Comparison of ENCODE assay signal across 27 cellular contexts in the genomic region with DNA sequence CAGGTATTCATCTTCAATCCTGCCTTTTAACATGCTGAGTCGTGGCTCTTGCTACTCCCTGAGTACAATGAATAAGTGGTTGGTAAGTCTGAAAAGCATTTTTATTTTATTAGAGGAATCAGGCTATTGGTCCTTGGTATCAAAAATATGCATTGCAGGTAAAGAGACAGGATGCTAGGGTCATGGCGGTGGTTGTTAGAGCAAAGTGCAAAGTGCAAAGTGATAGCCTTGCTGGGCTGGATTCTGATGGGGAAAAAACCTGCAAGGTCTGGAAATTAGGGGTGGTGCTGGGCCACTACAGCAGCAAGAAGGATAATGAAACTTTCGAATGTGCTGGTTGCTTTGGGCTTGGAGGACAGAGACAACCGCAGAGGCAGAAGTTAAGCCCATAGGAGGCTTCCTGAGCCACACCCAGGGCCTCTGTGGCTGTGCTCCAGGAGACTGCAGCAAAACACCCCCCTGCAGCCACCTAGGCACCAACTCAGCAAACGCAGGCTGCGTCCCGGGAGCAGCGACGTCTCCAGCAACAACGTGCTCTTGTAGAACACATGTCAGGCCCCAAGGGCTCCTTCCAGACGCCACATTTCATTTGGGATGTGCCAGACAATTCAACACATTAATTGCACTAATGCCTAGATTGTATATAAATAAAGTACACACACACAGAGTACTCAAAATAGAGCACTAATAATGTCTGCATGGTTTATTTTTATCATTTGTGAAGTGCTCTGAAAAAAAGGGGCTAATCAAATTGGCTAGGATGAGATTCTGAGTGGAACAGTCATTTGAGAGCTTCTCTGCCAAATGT.
DNase-seq lines count a peak whose midpoint lies in the region; ATAC-seq and TF ChIP-seq lines count a peak whose summit lies in the region.
"Had no signal": no experiment of that assay in that cellular context is flagged by ENCODE, and none has a peak within 500 bp of the region (broad histone marks: within the 10 kb centered on the region; RNA-seq: fewer than 3 reads in every experiment).

No MANE protein-coding gene starts in this region.

- ATAC-seq in Right ventricle myocardium inferior (peak; percentile 75), GM21737 (IDR thresholded peaks at IDR 0.05; ENCODE audit: unreplicated experiment) (no peak), HG03095 (IDR thresholded peaks at IDR 0.05; ENCODE audit: unreplicated experiment) (no peak)
- ATAC-seq: A549; activated CD4-positive, CD25-positive, alpha-beta regulatory T cell treated with anti-CD3 and anti-CD28 coated beads, Interleukin-2, amount 50 U/mL, for 24 hours; activated naive CD4-positive, alpha-beta T cell treated with anti-CD3 and anti-CD28 coated beads, Interleukin-2, amount 50 U/mL, for 72 hours; activated T-cell treated with anti-CD3 and anti-CD28 coated beads, Interleukin-2, amount 50 U/mL, for 72 hours; esophagus mucosa; stimulated activated memory B cell treated with anti-CD40 and anti-IgM and Interleukin-4, amounts not matched to agents 10 μg/mL and 1 μg/mL and 100 μg/mL, for 72 hours had no signal

- H3K27me3 Mint-ChIP-seq in glutamatergic neuron (ENCODE audit: unreplicated experiment) = peaks cover 8% of the 10 kb centered on the region
- H3K27me3 Mint-ChIP-seq: stimulated activated memory B cell treated with anti-CD40 and anti-IgM and Interleukin-4, amounts not matched to agents 10 μg/mL and 1 μg/mL and 100 μg/mL, for 72 hours had no signal

- H3K4me1 Mint-ChIP-seq in glutamatergic neuron (ENCODE audit: low read depth, unreplicated experiment) = peaks cover 52% of the 10 kb centered on the region
- H3K4me1 Mint-ChIP-seq: stimulated activated memory B cell treated with anti-CD40 and anti-IgM and Interleukin-4, amounts not matched to agents 10 μg/mL and 1 μg/mL and 100 μg/mL, for 72 hours had no signal

- H3K36me3 Mint-ChIP-seq in glutamatergic neuron (ENCODE audit: unreplicated experiment) = no peaks in the 10 kb centered on the region
- H3K36me3 Mint-ChIP-seq: activated naive CD4-positive, alpha-beta T cell treated with anti-CD3 and anti-CD28 coated beads, Interleukin-2, amount 50 U/mL, for 72 hours had no signal

- TF ChIP-seq EP300 in stomach (IDR thresholded peaks at IDR 0.05) = no peak

- H3K27ac ChIP-seq in layer of hippocampus (ENCODE audit: low read depth, low read length) (peak overlapping the region; percentile 2), stomach (peak overlapping the region in 3 of 5 donors; percentile 29 to 69 (median 39))
- H3K27ac ChIP-seq: A549, ascending aorta, BLaER1, ovary, Peyer's patch, sigmoid colon, thoracic aorta had no signal

- H3K9me3 ChIP-seq in stomach = no peaks in the 10 kb centered on the region
- H3K9me3 ChIP-seq: A549, ascending aorta, BLaER1, ovary, Peyer's patch, sigmoid colon, thoracic aorta had no signal

- intact Hi-C loops in Right ventricle myocardium inferior (cut with DNase I) = loop anchor here (5.0 kb wide), 1 partner anchor 282 kb away; no protein-coding TSS in a partner anchor
- intact Hi-C loops in cardiac septum (cut with DNase I) = no loop called here
- intact Hi-C loops in stomach (cut with DNase I; ENCODE audit: low total_unique reads) = no loop called here

- TF ChIP-seq CTCF in glutamatergic neuron (IDR thresholded peaks at IDR 0.05; ENCODE audit: partially characterized antibody, unreplicated experiment) = no peak
- no peak for TF ChIP-seq CTCF in stomach (IDR thresholded peaks at IDR 0.05)

- no peak for DNase-seq in Right ventricle myocardium inferior (ENCODE audit: missing footprints)
- no peak for DNase-seq in cardiac septum (ENCODE audit: low spot score)
- no peak for DNase-seq in glutamatergic neuron
- DNase-seq in stomach = peak; percentile 29
- no peak for DNase-seq in cerebellar nuclear complex (lab: John Stamatoyannopoulos, UW)
- DNase-seq: activated T-cell treated with anti-CD3 and anti-CD28 coated beads, Interleukin-2, amount 50 U/mL, for 72 hours; Calu3; effector CD4-positive, alpha-beta T cell; immature natural killer cell; KG1; mammary epithelial cell; NCI-H1694; NK-92 treated with Interleukin-12 subunit alpha and Interleukin-12 subunit beta, amount 100 ng/mL, for 24 hours; ovary; sigmoid colon had no signal

- H3K4me3 Mint-ChIP-seq in glutamatergic neuron (ENCODE audit: unreplicated experiment) = no peak overlapping the region
- H3K4me3 Mint-ChIP-seq: activated T-cell treated with anti-CD3 and anti-CD28 coated beads, Interleukin-2, amount 50 U/mL, for 72 hours; immature natural killer cell; stimulated activated memory B cell treated with anti-CD40 and anti-IgM and Interleukin-4, amounts not matched to agents 10 μg/mL and 1 μg/mL and 100 μg/mL, for 72 hours had no signal

- no peaks in the 10 kb centered on the region for H3K27me3 ChIP-seq in layer of hippocampus (ENCODE audit: control insufficient read depth, insufficient read depth, low read length)
- no peaks in the 10 kb centered on the region for H3K27me3 ChIP-seq in stomach
- H3K27me3 ChIP-seq: ascending aorta, BLaER1, ovary, Peyer's patch, sigmoid colon had no signal

- peaks cover 0 to 18% (median 7%) of the 10 kb centered on the region in 4 donors for H3K4me1 ChIP-seq in stomach
- H3K4me1 ChIP-seq: ascending aorta had no signal

- H3K9me3 Mint-ChIP-seq in glutamatergic neuron (ENCODE audit: unreplicated experiment) = peaks cover 3% of the 10 kb centered on the region
- H3K9me3 Mint-ChIP-seq: activated naive CD4-positive, alpha-beta T cell treated with anti-CD3 and anti-CD28 coated beads, Interleukin-2, amount 50 U/mL, for 72 hours; activated T-cell treated with anti-CD3 and anti-CD28 coated beads, Interleukin-2, amount 50 U/mL, for 72 hours; immature natural killer cell; stimulated activated memory B cell treated with anti-CD40 and anti-IgM and Interleukin-4, amounts not matched to agents 10 μg/mL and 1 μg/mL and 100 μg/mL, for 72 hours had no signal

- H3K27ac Mint-ChIP-seq in glutamatergic neuron (ENCODE audit: unreplicated experiment) = peak overlapping the region; percentile 48
- H3K27ac Mint-ChIP-seq: activated T-cell treated with anti-CD3 and anti-CD28 coated beads, Interleukin-2, amount 50 U/mL, for 72 hours; immature natural killer cell; stimulated activated memory B cell treated with anti-CD40 and anti-IgM and Interleukin-4, amounts not matched to agents 10 μg/mL and 1 μg/mL and 100 μg/mL, for 72 hours had no signal

- no peak overlapping the region for H3K4me3 ChIP-seq in stomach
- H3K4me3 ChIP-seq: A549, ascending aorta, BLaER1, ovary, Peyer's patch, sigmoid colon, thoracic aorta had no signal

- H3K36me3 ChIP-seq in stomach = peaks cover 0 to 49% (median 34%) of the 10 kb centered on the region in 4 donors
- H3K36me3 ChIP-seq: ovary had no signal

- TF ChIP-seq POLR2A in stomach (IDR thresholded peaks at IDR 0.05) = no peak

- 57 to 70% (median 68%) methylated on average over 11 of the region's 11 CpGs for WGBS in stomach, 5 donors
